Comparison of ENCODE assay signal across 19 cellular contexts in genomic region chr11:67500818-67501584, GRCh38. TPM values are rescaled to one million over a fixed set of nuclear protein-coding genes. Genes with fewer than 3 reads are reported as not detected.
A peak's percentile ranks its signal among the peaks of the same experiment; 100 is the strongest.
DNase-seq lines count a peak whose midpoint lies in the region; ATAC-seq, FAIRE-seq and TF ChIP-seq lines count a peak whose summit lies in the region.
"Had no signal": no experiment of that assay in that cellular context is flagged by ENCODE, and none has a peak within 500 bp of the region (broad histone marks: within the 10 kb centered on the region; RNA-seq: fewer than 3 reads in every experiment).

No MANE protein-coding gene starts in this region.

- 90% methylated on average over 8 of the region's 8 CpGs for WGBS in HepG2 (ENCODE audit: low lambda C conversion rate)

- H3K36me3 ChIP-seq in H7 (replicated peaks; ENCODE audit: control insufficient read depth, insufficient read depth, low read length) (peaks cover 6% of the 10 kb centered on the region), HepG2 (replicated peaks in 1 of 2; ENCODE audit: control insufficient read depth in 1 of 2, insufficient read depth in 2 of 2, low read length in 2 of 2) (no peaks in the 10 kb centered on the region; a peak in 2 of 5 replicates)

- no peak overlapping the region for H3K4me2 ChIP-seq in HepG2 (ENCODE audit: low read depth, low read length)

- peak overlapping the region; percentile 67 for H3K4me3 Mint-ChIP-seq in CD4-positive, alpha-beta T cell
- H3K4me3 Mint-ChIP-seq: endodermal cell had no signal

- DNase-seq in CD4-positive, alpha-beta T cell: no peak
- DNase-seq in H7 (peak; percentile 22), RWPE1 (ENCODE audit: low spot score) (no peak), HepG2 (ENCODE audit: low spot score) (no peak), NCI-H1417 (lab: John Stamatoyannopoulos, UW) (no peak), NCI-H1417 treated with DMSO at 0.1 percent for 48 hours (lab: John Stamatoyannopoulos, UW) (no peak)
- DNase-seq: endodermal cell; foreskin melanocyte; Karpas-422; NCI-H2081; NCI-H69; retina; stimulated activated CD4-positive, alpha-beta T cell treated with anti-CD3 and anti-CD28 coated beads, Interleukin-15, amount 100 ng/mL, for 24 hours; T1000 had no signal

- H3K27ac ChIP-seq in CD4-positive, alpha-beta T cell (ENCODE audit: low read depth, low read length): no peak overlapping the region
- H3K27ac ChIP-seq in RWPE1 (peak overlapping the region; percentile 27; the same call in 1 of the 2 replicates), HepG2 (ENCODE audit: extremely low read length, insufficient read depth, low read length) (no peak overlapping the region)

- no peaks in the 10 kb centered on the region for H3K27me3 Mint-ChIP-seq in CD4-positive, alpha-beta T cell

- no peak overlapping the region for H2AFZ ChIP-seq in HepG2 (ENCODE audit: low read length)

- H4K20me1 ChIP-seq in HepG2 (ENCODE audit: insufficient read depth, low read length): no peaks in the 10 kb centered on the region

- TF ChIP-seq CTCF in CD4-positive, alpha-beta T cell (IDR thresholded peaks at IDR 0.05): no peak
- no peak for TF ChIP-seq CTCF in RWPE1 (conservative IDR thresholded peaks at IDR 0.05; ENCODE audit: low read depth)
- no peak for TF ChIP-seq CTCF in HepG2 (CRISPR knock-in tag; IDR thresholded peaks at IDR 0.05)

- ATAC-seq in CD4-positive, alpha-beta T cell (ENCODE audit: poor library complexity): no peak
- ATAC-seq in HepG2 (no peak), HG02840 (IDR thresholded peaks at IDR 0.05; ENCODE audit: low FRiP score, unreplicated experiment) (no peak)
- no peak for ATAC-seq in activated CD4-positive, CD25-positive, alpha-beta regulatory T cell treated with anti-CD3 and anti-CD28 coated beads, Interleukin-2, amount 50 U/mL, for 24 hours

- H3K4me3 ChIP-seq in H7 (ENCODE audit: insufficient read depth, low read depth, low read length) (no peak overlapping the region), HepG2 (replicated peaks in 1 of 3; ENCODE audit: insufficient read depth in 1 of 3, low read depth in 2 of 3, low read length in 3 of 3) (no peak overlapping the region)

- no peak for TF ChIP-seq POLR2A in HepG2 (IDR thresholded peaks at IDR 0.05; ENCODE audit: insufficient read depth in 1 of 2, low read depth in 2 of 2, low read length in 2 of 2)

- no peak for FAIRE-seq in HepG2 (lab: Jason Lieb, UNC)

- H3K9me3 Mint-ChIP-seq in CD4-positive, alpha-beta T cell: no peaks in the 10 kb centered on the region
- H3K9me3 Mint-ChIP-seq: endodermal cell had no signal

- H3K4me1 ChIP-seq in HepG2 (ENCODE audit: insufficient read depth, low read length): peaks cover 13% of the 10 kb centered on the region; the same call in 1 of the 2 replicates

- BruUV-seq in HepG2 (replicated peaks; lab: Mats Ljungman, UMichigan): no TSS peak

- no peaks in the 10 kb centered on the region for H3K79me2 ChIP-seq in HepG2 (ENCODE audit: insufficient read depth, low read length)

- TF ChIP-seq EP300 in HepG2 (IDR thresholded peaks at IDR 0.05; ENCODE audit: low read depth in 2 of 2, low read length in 2 of 2) (no peak), HepG2 (CRISPR knock-in tag; IDR thresholded peaks at IDR 0.05; ENCODE audit: borderline replicate concordance) (no peak)

- POLR2A ChIA-PET in CD4-positive, alpha-beta T cell (lab: Charles Lee): interaction anchor here (1.5 kb wide), 1 partner anchor 18 kb away, joined by 6 read pairs; the partner anchor contains the start of gene AIP
- POLR2A ChIA-PET in RWPE1 (lab: Yijun Ruan, JAX; ENCODE audit: low non-redundant PET): interaction anchor here (0.5 kb wide), 1 partner anchor 1210 kb away, joined by 3 read pairs; no protein-coding TSS in a partner anchor
- POLR2A ChIA-PET in HepG2 (lab: Yijun Ruan, JAX): no interaction called here

- no peaks in the 10 kb centered on the region for H3K27me3 ChIP-seq in CD4-positive, alpha-beta T cell (ENCODE audit: control insufficient read depth, insufficient read depth, low read length)
- H3K27me3 ChIP-seq in H7 (ENCODE audit: control insufficient read depth, insufficient read depth, low read length) (peaks cover 6% of the 10 kb centered on the region; the same call in 1 of the 2 replicates), HepG2 (ENCODE audit: control insufficient read depth in 1 of 2, insufficient read depth in 2 of 2, low read length in 2 of 2) (no peaks in the 10 kb centered on the region)

- H3K9ac ChIP-seq in HepG2 (ENCODE audit: insufficient read depth, low read depth, low read length): no peak overlapping the region

- H3K36me3 Mint-ChIP-seq in CD4-positive, alpha-beta T cell (ENCODE audit: low read depth): peaks cover 47% of the 10 kb centered on the region

- peak overlapping the region; percentile 20 for H3K27ac Mint-ChIP-seq in CD4-positive, alpha-beta T cell
- H3K27ac Mint-ChIP-seq: endodermal cell had no signal

- H3K4me1 Mint-ChIP-seq in CD4-positive, alpha-beta T cell (ENCODE audit: low read depth): peaks cover 33% of the 10 kb centered on the region

- in situ Hi-C loops in HepG2 (cut with HindIII; ENCODE audit: extremely low pct_ligation_motif_present, low pct_unique_long_range_greater_than_20kb): no loop called here

- CTCF ChIA-PET in CD4-positive, alpha-beta T cell (lab: Charles Lee): no interaction called here
- CTCF ChIA-PET in RWPE1 (lab: Yijun Ruan, JAX) (interaction anchor here (0.6 kb wide), 1 partner anchor 12 kb away, joined by 3 read pairs; no protein-coding TSS in a partner anchor), HepG2 (lab: Yijun Ruan, JAX; ENCODE audit: low intra/inter-chr PET ratio, low total read pairs) (no interaction called here)

- no peaks in the 10 kb centered on the region for H3K9me3 ChIP-seq in CD4-positive, alpha-beta T cell (ENCODE audit: control insufficient read depth, low read length)
- H3K9me3 ChIP-seq in HepG2 (ENCODE audit: low read length): no peaks in the 10 kb centered on the region

- intact Hi-C loops in CD4-positive, alpha-beta T cell (cut with DNase I, micrococcal nuclease): loop anchor here in 1 of 2 experiments (10.0 kb wide), 1 partner anchor 256 kb away; no protein-coding TSS in a partner anchor
- intact Hi-C loops in HepG2 (cut with micrococcal nuclease; ENCODE audit: unreplicated experiment): no loop called here

- TF ChIP-seq RAD21 in HepG2 (CRISPR knock-in tag; IDR thresholded peaks at IDR 0.05): no peak

RNA-seq across cellular contexts. Expression of gene PITPNM1, which starts 4.2 kb away (rescaled TPM):
- total RNA-seq in CD4-positive, alpha-beta T cell: 10 to 100 TPM; 90.0 to 94.8 TPM
- 36.9 and 37.5 TPM in 2 replicates for total RNA-seq in H7 (2014; rRNA removed; shearing (Covaris generic))
- total RNA-seq in HepG2 (2016; rRNA removed; fragmentation: Illumina TruSeq; extraction: Trizol): 7.7 and 8.5 TPM in 2 replicates
- 2.1 and 3.4 TPM in 2 replicates for total RNA-seq in HepG2 (2016; cell fraction: cytosol; rRNA removed; fragmentation: Illumina TruSeq; extraction: Trizol; ENCODE audit: low read depth)
- total RNA-seq in HepG2 (2016; cell fraction: insoluble cytoplasmic fraction; rRNA removed; fragmentation: Illumina TruSeq; extraction: Trizol): 6.0 and 8.5 TPM in 2 replicates
- total RNA-seq in HepG2 (2016; cell fraction: membrane; rRNA removed; fragmentation: Illumina TruSeq; extraction: Trizol): 8.3 and 9.9 TPM in 2 replicates
- total RNA-seq in HepG2 (2016; cell fraction: nucleus; rRNA removed; fragmentation: Illumina TruSeq; extraction: Trizol): 7.3 and 8.9 TPM in 2 replicates
- polyA plus RNA-seq in HepG2 (2011; rRNA removed): 8.2 and 9.4 TPM in 2 replicates
- polyA plus RNA-seq in HepG2 (2011; cell fraction: cytosol; rRNA removed): 5.2 and 10.7 TPM in 2 replicates
- 38.2 and 58.0 TPM in 2 replicates for polyA plus RNA-seq in HepG2 (2011; cell fraction: nucleus; rRNA removed)
- polyA plus RNA-seq in HepG2 (2012): 4.4 and 9.1 TPM in 2 replicates
- 3.2 and 3.6 TPM in 2 replicates for polyA plus RNA-seq in HepG2 (2016; cell fraction: cytosol; fragmentation: Illumina TruSeq; extraction: Trizol; ENCODE audit: low read depth)
- polyA plus RNA-seq in HepG2 (2016; cell fraction: insoluble cytoplasmic fraction; fragmentation: Illumina TruSeq; extraction: Trizol; ENCODE audit: low read depth): 5.6 and 8.6 TPM in 2 replicates
- polyA plus RNA-seq in HepG2 (2016; cell fraction: membrane; fragmentation: Illumina TruSeq; extraction: Trizol; ENCODE audit: low read depth): 7.7 and 8.1 TPM in 2 replicates
- polyA plus RNA-seq in HepG2 (2016; cell fraction: nucleus; fragmentation: Illumina TruSeq; extraction: Trizol; ENCODE audit: insufficient read depth, low read depth): 19.9 and 22.6 TPM in 2 replicates
- polyA minus RNA-seq in HepG2 (2011; rRNA and poly(A)+ RNA removed; ENCODE audit: low replicate concordance): 29.1 and 72.8 TPM in 2 replicates
- polyA minus RNA-seq in HepG2 (2011; cell fraction: cytosol; rRNA and poly(A)+ RNA removed): 10.6 and 11.6 TPM in 2 replicates
- 6.8 and 9.1 TPM in 2 replicates for polyA minus RNA-seq in HepG2 (2011; cell fraction: nucleus; rRNA and poly(A)+ RNA removed)

RNA-seq across cellular contexts. Expression of gene CDK2AP2, which starts 7.0 kb away (rescaled TPM):
- total RNA-seq in CD4-positive, alpha-beta T cell: 10 to 100 TPM; 19.5 to 22.0 TPM
- total RNA-seq in H7 (2014; rRNA removed; shearing (Covaris generic)): 28.6 and 38.1 TPM in 2 replicates
- total RNA-seq in HepG2 (2016; rRNA removed; fragmentation: Illumina TruSeq; extraction: Trizol): 19.7 and 23.2 TPM in 2 replicates
- total RNA-seq in HepG2 (2016; cell fraction: cytosol; rRNA removed; fragmentation: Illumina TruSeq; extraction: Trizol; ENCODE audit: low read depth): 18.4 and 24.3 TPM in 2 replicates
- total RNA-seq in HepG2 (2016; cell fraction: insoluble cytoplasmic fraction; rRNA removed; fragmentation: Illumina TruSeq; extraction: Trizol): 14.9 and 23.0 TPM in 2 replicates
- 24.4 and 32.7 TPM in 2 replicates for total RNA-seq in HepG2 (2016; cell fraction: membrane; rRNA removed; fragmentation: Illumina TruSeq; extraction: Trizol)
- 16.1 and 17.6 TPM in 2 replicates for total RNA-seq in HepG2 (2016; cell fraction: nucleus; rRNA removed; fragmentation: Illumina TruSeq; extraction: Trizol)
- 15.0 and 15.2 TPM in 2 replicates for polyA plus RNA-seq in HepG2 (2011; rRNA removed)
- polyA plus RNA-seq in HepG2 (2011; cell fraction: cytosol; rRNA removed): 13.5 and 23.6 TPM in 2 replicates
- 32.3 and 35.7 TPM in 2 replicates for polyA plus RNA-seq in HepG2 (2011; cell fraction: nucleus; rRNA removed)
- polyA plus RNA-seq in HepG2 (2012): 11.0 and 19.0 TPM in 2 replicates
- 34.7 and 53.1 TPM in 2 replicates for polyA plus RNA-seq in HepG2 (2016; cell fraction: cytosol; fragmentation: Illumina TruSeq; extraction: Trizol; ENCODE audit: low read depth)
- polyA plus RNA-seq in HepG2 (2016; cell fraction: insoluble cytoplasmic fraction; fragmentation: Illumina TruSeq; extraction: Trizol; ENCODE audit: low read depth): 31.6 and 43.1 TPM in 2 replicates
- 52.5 and 57.8 TPM in 2 replicates for polyA plus RNA-seq in HepG2 (2016; cell fraction: membrane; fragmentation: Illumina TruSeq; extraction: Trizol; ENCODE audit: low read depth)
- 45.1 and 46.7 TPM in 2 replicates for polyA plus RNA-seq in HepG2 (2016; cell fraction: nucleus; fragmentation: Illumina TruSeq; extraction: Trizol; ENCODE audit: insufficient read depth, low read depth)
- polyA minus RNA-seq in HepG2 (2011; rRNA and poly(A)+ RNA removed; ENCODE audit: low replicate concordance): 16.8 and 42.0 TPM in 2 replicates
- 13.8 and 17.6 TPM in 2 replicates for polyA minus RNA-seq in HepG2 (2011; cell fraction: cytosol; rRNA and poly(A)+ RNA removed)
- polyA minus RNA-seq in HepG2 (2011; cell fraction: nucleus; rRNA and poly(A)+ RNA removed): 10.1 and 16.6 TPM in 2 replicates

RNA-seq across cellular contexts. Expression of gene AIP, which starts 18.2 kb away (rescaled TPM):
- total RNA-seq in CD4-positive, alpha-beta T cell: 100 to 1,000 TPM; 115 to 117 TPM
- 40.8 and 51.2 TPM in 2 replicates for total RNA-seq in H7 (2014; rRNA removed; shearing (Covaris generic))
- total RNA-seq in HepG2 (2016; rRNA removed; fragmentation: Illumina TruSeq; extraction: Trizol): 51.8 and 54.7 TPM in 2 replicates
- 29.3 and 29.9 TPM in 2 replicates for total RNA-seq in HepG2 (2016; cell fraction: cytosol; rRNA removed; fragmentation: Illumina TruSeq; extraction: Trizol; ENCODE audit: low read depth)
- total RNA-seq in HepG2 (2016; cell fraction: insoluble cytoplasmic fraction; rRNA removed; fragmentation: Illumina TruSeq; extraction: Trizol): 49.6 and 51.5 TPM in 2 replicates
- total RNA-seq in HepG2 (2016; cell fraction: membrane; rRNA removed; fragmentation: Illumina TruSeq; extraction: Trizol): 34.6 and 35.9 TPM in 2 replicates
- total RNA-seq in HepG2 (2016; cell fraction: nucleus; rRNA removed; fragmentation: Illumina TruSeq; extraction: Trizol): 23.8 and 25.0 TPM in 2 replicates
- polyA plus RNA-seq in HepG2 (2011; rRNA removed): 110 and 113 TPM in 2 replicates
- 108 and 172 TPM in 2 replicates for polyA plus RNA-seq in HepG2 (2011; cell fraction: cytosol; rRNA removed)
- polyA plus RNA-seq in HepG2 (2011; cell fraction: nucleus; rRNA removed): 78.7 and 80.7 TPM in 2 replicates
- polyA plus RNA-seq in HepG2 (2012): 58.6 and 77.3 TPM in 2 replicates
- polyA plus RNA-seq in HepG2 (2016; cell fraction: cytosol; fragmentation: Illumina TruSeq; extraction: Trizol; ENCODE audit: low read depth): 24.7 and 25.0 TPM in 2 replicates
- 54.4 and 55.2 TPM in 2 replicates for polyA plus RNA-seq in HepG2 (2016; cell fraction: insoluble cytoplasmic fraction; fragmentation: Illumina TruSeq; extraction: Trizol; ENCODE audit: low read depth)
- polyA plus RNA-seq in HepG2 (2016; cell fraction: membrane; fragmentation: Illumina TruSeq; extraction: Trizol; ENCODE audit: low read depth): 28.2 and 32.3 TPM in 2 replicates
- polyA plus RNA-seq in HepG2 (2016; cell fraction: nucleus; fragmentation: Illumina TruSeq; extraction: Trizol; ENCODE audit: insufficient read depth, low read depth): 38.0 and 39.2 TPM in 2 replicates
- 79.5 and 121 TPM in 2 replicates for polyA minus RNA-seq in HepG2 (2011; rRNA and poly(A)+ RNA removed; ENCODE audit: low replicate concordance)
- 35.7 and 42.3 TPM in 2 replicates for polyA minus RNA-seq in HepG2 (2011; cell fraction: cytosol; rRNA and poly(A)+ RNA removed)
- 23.3 and 30.8 TPM in 2 replicates for polyA minus RNA-seq in HepG2 (2011; cell fraction: nucleus; rRNA and poly(A)+ RNA removed)

RNA-seq across cellular contexts. Expression of gene CABP2, which starts 22.2 kb away (rescaled TPM):
- not detected for total RNA-seq in CD4-positive, alpha-beta T cell
- not detected in 2 replicates for total RNA-seq in H7 (2014; rRNA removed; shearing (Covaris generic))
- total RNA-seq in HepG2 (2016; rRNA removed; fragmentation: Illumina TruSeq; extraction: Trizol): not detected in 2 replicates
- not detected in 2 replicates for total RNA-seq in HepG2 (2016; cell fraction: cytosol; rRNA removed; fragmentation: Illumina TruSeq; extraction: Trizol; ENCODE audit: low read depth)
- total RNA-seq in HepG2 (2016; cell fraction: insoluble cytoplasmic fraction; rRNA removed; fragmentation: Illumina TruSeq; extraction: Trizol): not detected in 2 replicates
- total RNA-seq in HepG2 (2016; cell fraction: membrane; rRNA removed; fragmentation: Illumina TruSeq; extraction: Trizol): not detected in 2 replicates
- not detected in 2 replicates for total RNA-seq in HepG2 (2016; cell fraction: nucleus; rRNA removed; fragmentation: Illumina TruSeq; extraction: Trizol)
- polyA plus RNA-seq in HepG2 (2011; rRNA removed): not detected in 2 replicates
- polyA plus RNA-seq in HepG2 (2011; cell fraction: cytosol; rRNA removed): not detected in 2 replicates
- polyA plus RNA-seq in HepG2 (2011; cell fraction: nucleus; rRNA removed): not detected in 2 replicates
- not detected in 2 replicates for polyA plus RNA-seq in HepG2 (2012)
- not detected in 2 replicates for polyA plus RNA-seq in HepG2 (2016; cell fraction: cytosol; fragmentation: Illumina TruSeq; extraction: Trizol; ENCODE audit: low read depth)
- not detected in 2 replicates for polyA plus RNA-seq in HepG2 (2016; cell fraction: insoluble cytoplasmic fraction; fragmentation: Illumina TruSeq; extraction: Trizol; ENCODE audit: low read depth)
- not detected in 2 replicates for polyA plus RNA-seq in HepG2 (2016; cell fraction: membrane; fragmentation: Illumina TruSeq; extraction: Trizol; ENCODE audit: low read depth)
- not detected in 2 replicates for polyA plus RNA-seq in HepG2 (2016; cell fraction: nucleus; fragmentation: Illumina TruSeq; extraction: Trizol; ENCODE audit: insufficient read depth, low read depth)
- not detected in 2 replicates for polyA minus RNA-seq in HepG2 (2011; rRNA and poly(A)+ RNA removed; ENCODE audit: low replicate concordance)
- polyA minus RNA-seq in HepG2 (2011; cell fraction: cytosol; rRNA and poly(A)+ RNA removed): not detected in 2 replicates
- not detected in 2 replicates for polyA minus RNA-seq in HepG2 (2011; cell fraction: nucleus; rRNA and poly(A)+ RNA removed)
- total RNA-seq: cardiac septum, endodermal cell, lung microvascular endothelial cell had no signal
- polyA plus RNA-seq: neural cell had no signal

RNA-seq across cellular contexts. Expression of gene TMEM134, which starts 31.9 kb away (rescaled TPM):
- 10 to 100 TPM; 49.9 to 52.4 TPM for total RNA-seq in CD4-positive, alpha-beta T cell
- 34.9 and 51.7 TPM in 2 replicates for total RNA-seq in H7 (2014; rRNA removed; shearing (Covaris generic))
- 5.1 and 6.9 TPM in 2 replicates for total RNA-seq in HepG2 (2016; rRNA removed; fragmentation: Illumina TruSeq; extraction: Trizol)
- total RNA-seq in HepG2 (2016; cell fraction: cytosol; rRNA removed; fragmentation: Illumina TruSeq; extraction: Trizol; ENCODE audit: low read depth): 19.7 and 21.6 TPM in 2 replicates
- 3.5 and 6.0 TPM in 2 replicates for total RNA-seq in HepG2 (2016; cell fraction: insoluble cytoplasmic fraction; rRNA removed; fragmentation: Illumina TruSeq; extraction: Trizol)
- 16.8 and 19.3 TPM in 2 replicates for total RNA-seq in HepG2 (2016; cell fraction: membrane; rRNA removed; fragmentation: Illumina TruSeq; extraction: Trizol)
- 5.3 and 5.6 TPM in 2 replicates for total RNA-seq in HepG2 (2016; cell fraction: nucleus; rRNA removed; fragmentation: Illumina TruSeq; extraction: Trizol)
- 26.9 and 36.5 TPM in 2 replicates for polyA plus RNA-seq in HepG2 (2011; rRNA removed)
- polyA plus RNA-seq in HepG2 (2011; cell fraction: cytosol; rRNA removed): 56.6 and 72.3 TPM in 2 replicates
- polyA plus RNA-seq in HepG2 (2011; cell fraction: nucleus; rRNA removed): 67.1 and 76.3 TPM in 2 replicates
- polyA plus RNA-seq in HepG2 (2012): 21.5 and 23.1 TPM in 2 replicates
- 118 and 120 TPM in 2 replicates for polyA plus RNA-seq in HepG2 (2016; cell fraction: cytosol; fragmentation: Illumina TruSeq; extraction: Trizol; ENCODE audit: low read depth)
- 17.4 and 19.8 TPM in 2 replicates for polyA plus RNA-seq in HepG2 (2016; cell fraction: insoluble cytoplasmic fraction; fragmentation: Illumina TruSeq; extraction: Trizol; ENCODE audit: low read depth)
- 70.1 and 76.5 TPM in 2 replicates for polyA plus RNA-seq in HepG2 (2016; cell fraction: membrane; fragmentation: Illumina TruSeq; extraction: Trizol; ENCODE audit: low read depth)
- 24.6 and 30.7 TPM in 2 replicates for polyA plus RNA-seq in HepG2 (2016; cell fraction: nucleus; fragmentation: Illumina TruSeq; extraction: Trizol; ENCODE audit: insufficient read depth, low read depth)
- polyA minus RNA-seq in HepG2 (2011; rRNA and poly(A)+ RNA removed; ENCODE audit: low replicate concordance): 6.6 and 13.2 TPM in 2 replicates
- 5.4 and 6.5 TPM in 2 replicates for polyA minus RNA-seq in HepG2 (2011; cell fraction: cytosol; rRNA and poly(A)+ RNA removed)
- polyA minus RNA-seq in HepG2 (2011; cell fraction: nucleus; rRNA and poly(A)+ RNA removed): 7.3 and 8.6 TPM in 2 replicates
